ENCODE assay signal across 1 cellular context in the genomic region with DNA sequence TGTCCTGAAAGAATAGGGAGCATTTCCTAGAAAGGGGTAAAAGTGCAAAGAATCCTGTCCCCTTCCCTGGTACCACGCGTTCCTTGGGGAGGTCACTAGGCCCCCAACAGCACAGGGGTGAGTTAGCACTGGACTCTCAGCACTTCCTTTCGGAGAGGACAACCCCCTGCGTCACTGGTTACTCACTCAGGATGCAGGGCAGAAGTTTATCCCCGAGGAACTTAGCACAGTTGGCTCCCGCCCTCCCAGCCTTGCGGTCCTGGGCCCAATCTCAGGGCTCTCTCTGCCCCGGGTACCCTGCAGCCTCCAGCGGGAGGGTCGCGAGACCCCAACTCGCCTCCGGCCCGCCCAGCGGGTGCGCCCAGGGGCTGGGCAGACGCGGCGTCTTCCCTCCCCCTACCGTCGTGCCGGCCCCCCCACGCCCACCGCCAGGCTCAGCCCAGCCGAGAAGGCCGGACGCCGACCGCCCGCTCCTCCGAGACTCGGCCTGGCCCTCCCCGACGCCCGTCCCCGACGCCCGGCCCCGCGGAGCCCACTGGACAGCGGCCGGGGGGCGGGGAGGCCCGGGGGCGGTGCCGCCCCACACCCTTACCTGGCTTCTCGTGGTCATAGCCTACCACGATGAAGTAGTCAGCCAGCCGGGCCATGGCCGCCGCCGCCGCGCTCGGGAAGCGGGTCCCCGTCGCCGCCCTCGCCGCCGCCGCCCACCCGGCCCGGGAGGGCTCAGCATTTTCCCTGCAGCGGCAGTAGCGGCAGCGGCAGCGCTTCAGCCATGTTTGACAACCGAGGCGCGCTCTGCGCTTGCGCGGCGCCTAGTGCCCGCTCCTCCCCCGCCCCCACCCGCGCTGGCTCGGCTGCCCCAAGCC.
A peak's percentile ranks its signal among the peaks of the same experiment; 100 is the strongest.
TF ChIP-seq lines count a peak whose summit lies in the region.

A gene (minus strand): TSS at position 797 of the 866 bp plus-strand sequence. CDS start 150 bp downstream, at position 647.

TF ChIP-seq in K562, 482 proteins besides CTCF, POLR2A, EP300 and RAD21 (continued from another document):
- TF ChIP-seq, protein P1, sequence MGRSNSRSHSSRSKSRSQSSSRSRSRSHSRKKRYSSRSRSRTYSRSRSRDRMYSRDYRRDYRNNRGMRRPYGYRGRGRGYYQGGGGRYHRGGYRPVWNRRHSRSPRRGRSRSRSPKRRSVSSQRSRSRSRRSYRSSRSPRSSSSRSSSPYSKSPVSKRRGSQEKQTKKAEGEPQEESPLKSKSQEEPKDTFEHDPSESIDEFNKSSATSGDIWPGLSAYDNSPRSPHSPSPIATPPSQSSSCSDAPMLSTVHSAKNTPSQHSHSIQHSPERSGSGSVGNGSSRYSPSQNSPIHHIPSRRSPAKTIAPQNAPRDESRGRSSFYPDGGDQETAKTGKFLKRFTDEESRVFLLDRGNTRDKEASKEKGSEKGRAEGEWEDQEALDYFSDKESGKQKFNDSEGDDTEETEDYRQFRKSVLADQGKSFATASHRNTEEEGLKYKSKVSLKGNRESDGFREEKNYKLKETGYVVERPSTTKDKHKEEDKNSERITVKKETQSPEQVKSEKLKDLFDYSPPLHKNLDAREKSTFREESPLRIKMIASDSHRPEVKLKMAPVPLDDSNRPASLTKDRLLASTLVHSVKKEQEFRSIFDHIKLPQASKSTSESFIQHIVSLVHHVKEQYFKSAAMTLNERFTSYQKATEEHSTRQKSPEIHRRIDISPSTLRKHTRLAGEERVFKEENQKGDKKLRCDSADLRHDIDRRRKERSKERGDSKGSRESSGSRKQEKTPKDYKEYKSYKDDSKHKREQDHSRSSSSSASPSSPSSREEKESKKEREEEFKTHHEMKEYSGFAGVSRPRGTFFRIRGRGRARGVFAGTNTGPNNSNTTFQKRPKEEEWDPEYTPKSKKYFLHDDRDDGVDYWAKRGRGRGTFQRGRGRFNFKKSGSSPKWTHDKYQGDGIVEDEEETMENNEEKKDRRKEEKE (IDR thresholded peaks at IDR 0.05; ENCODE audit: borderline replicate concordance in 1 of 2, control insufficient read depth in 1 of 2, low read depth in 2 of 2, low read length in 1 of 2) = no peak
- TF ChIP-seq CTBP1 (IDR thresholded peaks at IDR 0.05; ENCODE audit: borderline replicate concordance) = peak; percentile 23; the same call in 1 of the 2 replicates
- TF ChIP-seq GTF2F1 (IDR thresholded peaks at IDR 0.05; ENCODE audit: low read depth, low read length) = no peak
- TF ChIP-seq, protein P2, sequence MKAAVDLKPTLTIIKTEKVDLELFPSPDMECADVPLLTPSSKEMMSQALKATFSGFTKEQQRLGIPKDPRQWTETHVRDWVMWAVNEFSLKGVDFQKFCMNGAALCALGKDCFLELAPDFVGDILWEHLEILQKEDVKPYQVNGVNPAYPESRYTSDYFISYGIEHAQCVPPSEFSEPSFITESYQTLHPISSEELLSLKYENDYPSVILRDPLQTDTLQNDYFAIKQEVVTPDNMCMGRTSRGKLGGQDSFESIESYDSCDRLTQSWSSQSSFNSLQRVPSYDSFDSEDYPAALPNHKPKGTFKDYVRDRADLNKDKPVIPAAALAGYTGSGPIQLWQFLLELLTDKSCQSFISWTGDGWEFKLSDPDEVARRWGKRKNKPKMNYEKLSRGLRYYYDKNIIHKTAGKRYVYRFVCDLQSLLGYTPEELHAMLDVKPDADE (conservative IDR thresholded peaks at IDR 0.05; ENCODE audit: control insufficient read depth, low read depth, low read length) = 0 out of 2 replicates have a peak, but pooled peaks have one; percentile 34
- TF ChIP-seq ZC3H8 (IDR thresholded peaks at IDR 0.05) = no peak
- TF ChIP-seq, protein P3, sequence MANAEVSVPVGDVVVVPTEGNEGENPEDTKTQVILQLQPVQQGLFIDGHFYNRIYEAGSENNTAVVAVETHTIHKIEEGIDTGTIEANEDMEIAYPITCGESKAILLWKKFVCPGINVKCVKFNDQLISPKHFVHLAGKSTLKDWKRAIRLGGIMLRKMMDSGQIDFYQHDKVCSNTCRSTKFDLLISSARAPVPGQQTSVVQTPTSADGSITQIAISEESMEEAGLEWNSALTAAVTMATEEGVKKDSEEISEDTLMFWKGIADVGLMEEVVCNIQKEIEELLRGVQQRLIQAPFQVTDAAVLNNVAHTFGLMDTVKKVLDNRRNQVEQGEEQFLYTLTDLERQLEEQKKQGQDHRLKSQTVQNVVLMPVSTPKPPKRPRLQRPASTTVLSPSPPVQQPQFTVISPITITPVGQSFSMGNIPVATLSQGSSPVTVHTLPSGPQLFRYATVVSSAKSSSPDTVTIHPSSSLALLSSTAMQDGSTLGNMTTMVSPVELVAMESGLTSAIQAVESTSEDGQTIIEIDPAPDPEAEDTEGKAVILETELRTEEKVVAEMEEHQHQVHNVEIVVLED (CRISPR knock-in tag; IDR thresholded peaks at IDR 0.05) = no peak
- TF ChIP-seq, protein P4, sequence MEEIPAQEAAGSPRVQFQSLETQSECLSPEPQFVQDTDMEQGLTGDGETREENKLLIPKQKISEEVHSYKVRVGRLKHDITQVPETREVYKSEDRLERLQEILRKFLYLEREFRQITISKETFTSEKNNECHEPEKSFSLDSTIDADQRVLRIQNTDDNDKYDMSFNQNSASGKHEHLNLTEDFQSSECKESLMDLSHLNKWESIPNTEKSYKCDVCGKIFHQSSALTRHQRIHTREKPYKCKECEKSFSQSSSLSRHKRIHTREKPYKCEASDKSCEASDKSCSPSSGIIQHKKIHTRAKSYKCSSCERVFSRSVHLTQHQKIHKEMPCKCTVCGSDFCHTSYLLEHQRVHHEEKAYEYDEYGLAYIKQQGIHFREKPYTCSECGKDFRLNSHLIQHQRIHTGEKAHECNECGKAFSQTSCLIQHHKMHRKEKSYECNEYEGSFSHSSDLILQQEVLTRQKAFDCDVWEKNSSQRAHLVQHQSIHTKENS (CRISPR knock-in tag; IDR thresholded peaks at IDR 0.05) = no peak
- TF ChIP-seq OTX1 (CRISPR knock-in tag; IDR thresholded peaks at IDR 0.05) = no peak
- no peak for TF ChIP-seq CHD2 (IDR thresholded peaks at IDR 0.05; ENCODE audit: low read depth, low read length)
- no peak for TF ChIP-seq STAG1 (CRISPR knock-in tag; IDR thresholded peaks at IDR 0.05; ENCODE audit: borderline replicate concordance)
- TF ChIP-seq, protein P5, sequence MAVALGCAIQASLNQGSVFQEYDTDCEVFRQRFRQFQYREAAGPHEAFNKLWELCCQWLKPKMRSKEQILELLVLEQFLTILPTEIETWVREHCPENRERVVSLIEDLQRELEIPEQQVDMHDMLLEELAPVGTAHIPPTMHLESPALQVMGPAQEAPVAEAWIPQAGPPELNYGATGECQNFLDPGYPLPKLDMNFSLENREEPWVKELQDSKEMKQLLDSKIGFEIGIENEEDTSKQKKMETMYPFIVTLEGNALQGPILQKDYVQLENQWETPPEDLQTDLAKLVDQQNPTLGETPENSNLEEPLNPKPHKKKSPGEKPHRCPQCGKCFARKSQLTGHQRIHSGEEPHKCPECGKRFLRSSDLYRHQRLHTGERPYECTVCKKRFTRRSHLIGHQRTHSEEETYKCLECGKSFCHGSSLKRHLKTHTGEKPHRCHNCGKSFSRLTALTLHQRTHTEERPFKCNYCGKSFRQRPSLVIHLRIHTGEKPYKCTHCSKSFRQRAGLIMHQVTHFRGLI (CRISPR knock-in tag; IDR thresholded peaks at IDR 0.05) = no peak
- TF ChIP-seq GABPB2 (CRISPR knock-in tag; conservative IDR thresholded peaks at IDR 0.05) = no peak
- peak in 1 of 2 experiments; percentile 92 for TF ChIP-seq NRF1 (conservative IDR thresholded peaks at IDR 0.05 in 1 of 2, IDR thresholded peaks at IDR 0.05 in 1 of 2)
- no peak for TF ChIP-seq HDAC8 (tag; IDR thresholded peaks at IDR 0.05)
- TF ChIP-seq POLR2AphosphoS5 (IDR thresholded peaks at IDR 0.05; ENCODE audit: control insufficient read depth, insufficient read depth, low read depth, low read length) = no peak
- TF ChIP-seq, protein P6, sequence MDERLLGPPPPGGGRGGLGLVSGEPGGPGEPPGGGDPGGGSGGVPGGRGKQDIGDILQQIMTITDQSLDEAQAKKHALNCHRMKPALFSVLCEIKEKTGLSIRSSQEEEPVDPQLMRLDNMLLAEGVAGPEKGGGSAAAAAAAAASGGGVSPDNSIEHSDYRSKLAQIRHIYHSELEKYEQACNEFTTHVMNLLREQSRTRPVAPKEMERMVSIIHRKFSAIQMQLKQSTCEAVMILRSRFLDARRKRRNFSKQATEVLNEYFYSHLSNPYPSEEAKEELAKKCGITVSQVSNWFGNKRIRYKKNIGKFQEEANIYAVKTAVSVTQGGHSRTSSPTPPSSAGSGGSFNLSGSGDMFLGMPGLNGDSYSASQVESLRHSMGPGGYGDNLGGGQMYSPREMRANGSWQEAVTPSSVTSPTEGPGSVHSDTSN (CRISPR knock-in tag; IDR thresholded peaks at IDR 0.05; ENCODE audit: low read depth) = no peak
- TF ChIP-seq, protein P6 (tag; conservative IDR thresholded peaks at IDR 0.05; ENCODE audit: low read depth) = no peak
- no peak for TF ChIP-seq ZKSCAN1 (IDR thresholded peaks at IDR 0.05; ENCODE audit: low read depth, low read length)
- TF ChIP-seq PML (IDR thresholded peaks at IDR 0.05; ENCODE audit: low read length) = no peak
- no peak for TF ChIP-seq ZNF780A (CRISPR knock-in tag; IDR thresholded peaks at IDR 0.05)
- no peak for TF ChIP-seq NR4A1 (CRISPR knock-in tag; IDR thresholded peaks at IDR 0.05)
- TF ChIP-seq NR4A1 (tag; IDR thresholded peaks at IDR 0.05) = no peak
- TF ChIP-seq CEBPG (CRISPR knock-in tag; IDR thresholded peaks at IDR 0.05) = no peak
- TF ChIP-seq CEBPG (tag; conservative IDR thresholded peaks at IDR 0.05 in 1 of 2, IDR thresholded peaks at IDR 0.05 in 1 of 2) = no peak
- TF ChIP-seq EP400 (IDR thresholded peaks at IDR 0.05) = no peak
- peak; percentile 43; the same call in 1 of the 2 replicates for TF ChIP-seq JUND (IDR thresholded peaks at IDR 0.05; ENCODE audit: borderline replicate concordance, low read depth, low read length)
- TF ChIP-seq JUND (tag; IDR thresholded peaks at IDR 0.05; ENCODE audit: borderline replicate concordance, low read depth, low read length) = peak; percentile 17; the same call in 1 of the 3 replicates
- TF ChIP-seq CHD1 (IDR thresholded peaks at IDR 0.05; ENCODE audit: low read length) = peak; percentile 23
- TF ChIP-seq, protein P7, sequence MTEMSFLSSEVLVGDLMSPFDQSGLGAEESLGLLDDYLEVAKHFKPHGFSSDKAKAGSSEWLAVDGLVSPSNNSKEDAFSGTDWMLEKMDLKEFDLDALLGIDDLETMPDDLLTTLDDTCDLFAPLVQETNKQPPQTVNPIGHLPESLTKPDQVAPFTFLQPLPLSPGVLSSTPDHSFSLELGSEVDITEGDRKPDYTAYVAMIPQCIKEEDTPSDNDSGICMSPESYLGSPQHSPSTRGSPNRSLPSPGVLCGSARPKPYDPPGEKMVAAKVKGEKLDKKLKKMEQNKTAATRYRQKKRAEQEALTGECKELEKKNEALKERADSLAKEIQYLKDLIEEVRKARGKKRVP (CRISPR knock-in tag; IDR thresholded peaks at IDR 0.05) = no peak
- TF ChIP-seq U2AF1 (optimal IDR thresholded peaks at IDR 0.05; ENCODE audit: low read depth, low read length) = no peak
- TF ChIP-seq ZNF589 (CRISPR knock-in tag; IDR thresholded peaks at IDR 0.05; ENCODE audit: low read depth) = no peak
- no peak for TF ChIP-seq MAFF (IDR thresholded peaks at IDR 0.05; ENCODE audit: low read length)
- TF ChIP-seq, protein P8, sequence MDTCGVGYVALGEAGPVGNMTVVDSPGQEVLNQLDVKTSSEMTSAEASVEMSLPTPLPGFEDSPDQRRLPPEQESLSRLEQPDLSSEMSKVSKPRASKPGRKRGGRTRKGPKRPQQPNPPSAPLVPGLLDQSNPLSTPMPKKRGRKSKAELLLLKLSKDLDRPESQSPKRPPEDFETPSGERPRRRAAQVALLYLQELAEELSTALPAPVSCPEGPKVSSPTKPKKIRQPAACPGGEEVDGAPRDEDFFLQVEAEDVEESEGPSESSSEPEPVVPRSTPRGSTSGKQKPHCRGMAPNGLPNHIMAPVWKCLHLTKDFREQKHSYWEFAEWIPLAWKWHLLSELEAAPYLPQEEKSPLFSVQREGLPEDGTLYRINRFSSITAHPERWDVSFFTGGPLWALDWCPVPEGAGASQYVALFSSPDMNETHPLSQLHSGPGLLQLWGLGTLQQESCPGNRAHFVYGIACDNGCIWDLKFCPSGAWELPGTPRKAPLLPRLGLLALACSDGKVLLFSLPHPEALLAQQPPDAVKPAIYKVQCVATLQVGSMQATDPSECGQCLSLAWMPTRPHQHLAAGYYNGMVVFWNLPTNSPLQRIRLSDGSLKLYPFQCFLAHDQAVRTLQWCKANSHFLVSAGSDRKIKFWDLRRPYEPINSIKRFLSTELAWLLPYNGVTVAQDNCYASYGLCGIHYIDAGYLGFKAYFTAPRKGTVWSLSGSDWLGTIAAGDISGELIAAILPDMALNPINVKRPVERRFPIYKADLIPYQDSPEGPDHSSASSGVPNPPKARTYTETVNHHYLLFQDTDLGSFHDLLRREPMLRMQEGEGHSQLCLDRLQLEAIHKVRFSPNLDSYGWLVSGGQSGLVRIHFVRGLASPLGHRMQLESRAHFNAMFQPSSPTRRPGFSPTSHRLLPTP (IDR thresholded peaks at IDR 0.05; ENCODE audit: borderline replicate concordance, extremely low read depth, insufficient read length) = no peak
- 0 out of 2 replicates have a peak, but pooled peaks have one; percentile 16 for TF ChIP-seq C11orf30 (IDR thresholded peaks at IDR 0.05; ENCODE audit: low read depth)
- no peak for TF ChIP-seq MCM7 (IDR thresholded peaks at IDR 0.05)
- TF ChIP-seq NFYB (IDR thresholded peaks at IDR 0.05; ENCODE audit: extremely low read depth, insufficient read length) = no peak
- peak; percentile 57 for TF ChIP-seq GABPA (tag; conservative IDR thresholded peaks at IDR 0.05; ENCODE audit: low read depth)
- TF ChIP-seq MIER1 (IDR thresholded peaks at IDR 0.05; ENCODE audit: low read depth) = no peak
